Comparison of ENCODE assay signal across 27 cellular contexts in genomic region chr1:210747890-210748289, GRCh38.
DNase-seq lines count a peak whose midpoint lies in the region; ATAC-seq, FAIRE-seq and TF ChIP-seq lines count a peak whose summit lies in the region.
"Had no signal": no experiment of that assay in that cellular context is flagged by ENCODE, and none has a peak within 500 bp of the region (broad histone marks: within the 10 kb centered on the region; RNA-seq: fewer than 3 reads in every experiment).

No MANE protein-coding gene starts in this region.

- no peaks in the 10 kb centered on the region for H3K36me3 ChIP-seq in HepG2 (replicated peaks in 1 of 2; ENCODE audit: control insufficient read depth in 1 of 2, insufficient read depth in 2 of 2, low read length in 2 of 2)
- no peaks in the 10 kb centered on the region for H3K36me3 ChIP-seq in left ventricle myocardium inferior
- H3K36me3 ChIP-seq: HAP-1, SJSA1 had no signal

- BruUV-seq in HepG2 (replicated peaks; lab: Mats Ljungman, UMichigan) = no TSS peak

- no peak overlapping the region for H3K27ac Mint-ChIP-seq in stimulated activated effector memory CD8-positive, alpha-beta T cell treated with anti-CD3 and anti-CD28 coated beads, Interleukin-12 subunit alpha, Interleukin-12 subunit beta, amount 100 ng/mL, for 72 hours
- H3K27ac Mint-ChIP-seq: HFFc6 had no signal

- TF ChIP-seq RAD21 in HepG2 (CRISPR knock-in tag; IDR thresholded peaks at IDR 0.05) = no peak

- H3K4me1 ChIP-seq in HepG2 (ENCODE audit: insufficient read depth, low read length) (no peaks in the 10 kb centered on the region), left ventricle myocardium inferior (no peaks in the 10 kb centered on the region)
- H3K4me1 ChIP-seq: HAP-1, SJSA1 had no signal

- no peak for TF ChIP-seq EP300 in HepG2 (IDR thresholded peaks at IDR 0.05; ENCODE audit: low read depth in 2 of 2, low read length in 2 of 2)
- TF ChIP-seq EP300 in HepG2 (CRISPR knock-in tag; IDR thresholded peaks at IDR 0.05; ENCODE audit: borderline replicate concordance) = no peak

- POLR2A ChIA-PET in HepG2 (lab: Yijun Ruan, JAX) = no interaction called here

- H3K4me2 ChIP-seq in HepG2 (ENCODE audit: low read depth, low read length) = no peak overlapping the region
- H3K4me2 ChIP-seq: PC-9 had no signal

- no peaks in the 10 kb centered on the region for H3K79me2 ChIP-seq in HepG2 (ENCODE audit: insufficient read depth, low read length)

- H3K27ac ChIP-seq in HepG2 (ENCODE audit: extremely low read length, insufficient read depth, low read length) (no peak overlapping the region), left ventricle myocardium inferior (replicated peaks) (no peak overlapping the region)
- H3K27ac ChIP-seq: PC-9, SJSA1 had no signal

- H3K4me3 Mint-ChIP-seq in stimulated activated effector memory CD8-positive, alpha-beta T cell treated with anti-CD3 and anti-CD28 coated beads, Interleukin-12 subunit alpha, Interleukin-12 subunit beta, amount 100 ng/mL, for 72 hours = no peak overlapping the region
- H3K4me3 Mint-ChIP-seq: HFFc6 had no signal

- H2AFZ ChIP-seq in HepG2 (ENCODE audit: low read length) = no peak overlapping the region
- H2AFZ ChIP-seq: PC-9 had no signal

- no peaks in the 10 kb centered on the region for H3K9me3 ChIP-seq in HepG2 (ENCODE audit: low read length)
- H3K9me3 ChIP-seq in left ventricle myocardium inferior (replicated peaks) = no peaks in the 10 kb centered on the region
- H3K9me3 ChIP-seq: HAP-1, SJSA1 had no signal

- H3K27me3 ChIP-seq in HepG2 (ENCODE audit: control insufficient read depth in 1 of 2, insufficient read depth in 2 of 2, low read length in 2 of 2) = no peaks in the 10 kb centered on the region
- peaks cover 28% of the 10 kb centered on the region for H3K27me3 ChIP-seq in left ventricle myocardium inferior (ENCODE audit: low read depth)
- H3K27me3 ChIP-seq: SJSA1 had no signal

- 24% methylated on average over 4 of the region's 6 CpGs for WGBS in HepG2 (ENCODE audit: low lambda C conversion rate)

- no peaks in the 10 kb centered on the region for H3K9me3 Mint-ChIP-seq in stimulated activated effector memory CD8-positive, alpha-beta T cell treated with anti-CD3 and anti-CD28 coated beads, Interleukin-12 subunit alpha, Interleukin-12 subunit beta, amount 100 ng/mL, for 72 hours
- H3K9me3 Mint-ChIP-seq: HFFc6 had no signal

- no peak for TF ChIP-seq POLR2A in HepG2 (IDR thresholded peaks at IDR 0.05; ENCODE audit: insufficient read depth in 1 of 2, low read depth in 2 of 2, low read length in 2 of 2)

- TF ChIP-seq CTCF in HepG2 (CRISPR knock-in tag; IDR thresholded peaks at IDR 0.05) = no peak
- TF ChIP-seq CTCF in left ventricle myocardium inferior (IDR thresholded peaks at IDR 0.05; ENCODE audit: borderline replicate concordance) = no peak

- CTCF ChIA-PET in HepG2 (lab: Yijun Ruan, JAX; ENCODE audit: low intra/inter-chr PET ratio, low total read pairs) = no interaction called here

- H3K4me1 Mint-ChIP-seq in stimulated activated effector memory CD8-positive, alpha-beta T cell treated with anti-CD3 and anti-CD28 coated beads, Interleukin-12 subunit alpha, Interleukin-12 subunit beta, amount 100 ng/mL, for 72 hours = no peaks in the 10 kb centered on the region

- H4K20me1 ChIP-seq in HepG2 (ENCODE audit: insufficient read depth, low read length) = no peaks in the 10 kb centered on the region

- in situ Hi-C loops in HepG2 (cut with HindIII; ENCODE audit: extremely low pct_ligation_motif_present, low pct_unique_long_range_greater_than_20kb) = no loop called here

- H3K9ac ChIP-seq in HepG2 (ENCODE audit: insufficient read depth, low read depth, low read length) = no peak overlapping the region

- no peak for FAIRE-seq in HepG2 (lab: Jason Lieb, UNC)
- FAIRE-seq: G401.6, GM12878 had no signal

- ATAC-seq in esophagus mucosa (peak; percentile 77), HepG2 (no peak)
- peak; percentile 6 for ATAC-seq in stimulated activated effector memory CD8-positive, alpha-beta T cell treated with anti-CD3 and anti-CD28 coated beads, Interleukin-12 subunit alpha, Interleukin-12 subunit beta, amount 100 ng/mL, for 72 hours
- ATAC-seq: GM12878 had no signal

- H3K4me3 ChIP-seq in HepG2 (replicated peaks in 1 of 3; ENCODE audit: insufficient read depth in 1 of 3, low read depth in 2 of 3, low read length in 3 of 3) (no peak overlapping the region), left ventricle myocardium inferior (no peak overlapping the region)
- H3K4me3 ChIP-seq: GM12878, HAP-1, PC-9, SJSA1 had no signal

- peak; percentile 29 for DNase-seq in NCI-H69 (lab: John Stamatoyannopoulos, UW)
- no peak for DNase-seq in HepG2 (ENCODE audit: low spot score)
- no peak for DNase-seq in stimulated activated effector memory CD8-positive, alpha-beta T cell treated with anti-CD3 and anti-CD28 coated beads, Interleukin-12 subunit alpha, Interleukin-12 subunit beta, amount 100 ng/mL, for 72 hours (ENCODE audit: low spot score in 2 of 2)
- DNase-seq in 8988T = no peak
- DNase-seq in HuH-7.5 (ENCODE audit: low spot score) = no peak
- no peak for DNase-seq in left ventricle myocardium inferior
- no peak for DNase-seq in GF-D8 (lab: John Stamatoyannopoulos, UW)
- DNase-seq: GOT3, HFFc6, IMR-90, KG1, NCI-H1092, NCI-H1417 treated with DMSO at 0.1 percent for 48 hours, NCI-H1694 treated with DMSO at 0.1 percent for 48 hours, NCI-H2081, NCI-H2171, NCI-H446, NCI-H524 treated with DMSO at 0.1 percent for 48 hours, NCI-H82, PC-9, Right ventricle myocardium superior, RPMI8226 had no signal

- no peaks in the 10 kb centered on the region for H3K36me3 Mint-ChIP-seq in stimulated activated effector memory CD8-positive, alpha-beta T cell treated with anti-CD3 and anti-CD28 coated beads, Interleukin-12 subunit alpha, Interleukin-12 subunit beta, amount 100 ng/mL, for 72 hours

- intact Hi-C loops in HepG2 (cut with micrococcal nuclease; ENCODE audit: unreplicated experiment) (no loop called here), left ventricle myocardium inferior (cut with micrococcal nuclease) (no loop called here)

TF ChIP-seq in HepG2, 621 proteins besides CTCF, POLR2A, EP300 and RAD21:
- TF ChIP-seq AFF4 (CRISPR knock-in tag; IDR thresholded peaks at IDR 0.05) = no peak
- TF ChIP-seq THYN1 (CRISPR knock-in tag; IDR thresholded peaks at IDR 0.05; ENCODE audit: borderline replicate concordance, low read depth) = no peak
- peak; percentile 33; the same call in 1 of the 2 replicates for TF ChIP-seq MNT (IDR thresholded peaks at IDR 0.05)
- TF ChIP-seq SKIL (CRISPR knock-in tag; IDR thresholded peaks at IDR 0.05; ENCODE audit: borderline replicate concordance) = no peak
TF ChIP-seq in HepG2: peak in this region for 1.
